In the genomic region with DNA sequence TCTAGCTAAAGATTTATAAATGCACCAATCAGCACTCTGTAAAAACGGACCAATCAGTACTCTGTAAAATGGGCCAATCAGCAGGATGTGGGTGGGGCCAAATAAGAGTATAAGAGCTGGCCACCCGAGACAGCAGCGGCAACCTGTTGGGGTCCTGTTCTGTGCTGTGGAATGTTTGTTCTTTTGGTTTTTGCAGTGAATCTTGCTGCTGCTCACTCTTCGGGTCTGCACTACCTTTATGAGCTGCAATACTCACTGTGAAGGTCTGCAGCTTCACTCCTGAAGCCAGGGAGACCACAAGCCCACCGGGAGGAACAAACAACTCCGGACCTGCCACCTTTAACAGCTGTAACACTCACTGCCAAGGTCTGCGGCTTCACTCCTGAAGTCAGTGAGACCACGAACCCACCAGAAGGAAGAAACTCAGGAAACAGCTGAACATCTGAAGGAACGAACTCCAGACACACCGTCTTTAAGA, we compare ENCODE assay signal across 8 cellular contexts. TPM values are rescaled to one million over a fixed set of nuclear protein-coding genes. Genes with fewer than 3 reads are reported as not detected.
A peak's percentile ranks its signal among the peaks of the same experiment; 100 is the strongest.
DNase-seq lines count a peak whose midpoint lies in the region; ATAC-seq and TF ChIP-seq lines count a peak whose summit lies in the region.
"Not testable (repeated sequence)": the region's sequence is repeated elsewhere in the genome, so short reads cannot be mapped to it uniquely, and the experiment has no call there.

No MANE protein-coding gene starts in this region.

- not testable (repeated sequence) for H3F3A ChIP-seq in Loucy (ENCODE audit: low read depth)

- peak overlapping the region; percentile 79 to 94 (median 87) for H3K4me3 Mint-ChIP-seq in CD4-positive, alpha-beta memory T cell
- peak overlapping the region; percentile 82 for H3K4me3 Mint-ChIP-seq in activated naive CD8-positive, alpha-beta T cell treated with anti-CD3 and anti-CD28 coated beads, Interleukin-2, amount 10 ng/mL, durations not matched to agents 7 days and 5 days
- H3K4me3 Mint-ChIP-seq in stimulated activated naive CD8-positive, alpha-beta T cell treated with anti-CD3 and anti-CD28 coated beads, Interleukin-15, amount 100 ng/mL, for 72 hours = peak overlapping the region; percentile 79 to 82

- H3K4me3 ChIP-seq in CD4-positive, alpha-beta memory T cell (ENCODE audit: low read length in 2 of 2) = peak overlapping the region in 1 of 2 donors; percentile 49
- H3K4me3 ChIP-seq in Loucy (ENCODE audit: low read length, poor library complexity, severe bottlenecking) = peak overlapping the region; percentile 65
- H3K4me3 ChIP-seq in right cardiac atrium (ENCODE audit: low read length) = not testable (repeated sequence)

- peak overlapping the region; percentile 51 for H3K9ac ChIP-seq in Loucy (ENCODE audit: low read depth, low read length, poor library complexity, severe bottlenecking)

- not testable (repeated sequence) for H3K36me3 Mint-ChIP-seq in CD4-positive, alpha-beta memory T cell; activated naive CD8-positive, alpha-beta T cell treated with anti-CD3 and anti-CD28 coated beads, Interleukin-2, amount 10 ng/mL, durations not matched to agents 7 days and 5 days

- intact Hi-C loops in CD4-positive, alpha-beta memory T cell (cut with micrococcal nuclease); right cardiac atrium (cut with DNase I): not testable (repeated sequence)

- not testable (repeated sequence) for H3K9me3 ChIP-seq in CD4-positive, alpha-beta memory T cell (ENCODE audit: control insufficient read depth in 1 of 2, low read length in 2 of 2); Loucy (ENCODE audit: insufficient read depth, low read depth, low read length); right cardiac atrium (ENCODE audit: control insufficient read depth, low read length)

- not testable (repeated sequence) for H3K27ac ChIP-seq in CD4-positive, alpha-beta memory T cell (ENCODE audit: low read depth, low read length)
- peak overlapping the region; percentile 5 for H3K27ac ChIP-seq in right cardiac atrium (ENCODE audit: low read length)

- peaks cover 5 to 19% of the 10 kb centered on the region in 2 donors for H3K27me3 Mint-ChIP-seq in CD4-positive, alpha-beta memory T cell
- peaks cover 53% of the 10 kb centered on the region for H3K27me3 Mint-ChIP-seq in activated naive CD8-positive, alpha-beta T cell treated with anti-CD3 and anti-CD28 coated beads, Interleukin-2, amount 10 ng/mL, durations not matched to agents 7 days and 5 days
- H3K27me3 Mint-ChIP-seq in stimulated activated naive CD8-positive, alpha-beta T cell treated with anti-CD3 and anti-CD28 coated beads, Interleukin-15, amount 100 ng/mL, for 72 hours = peaks cover 44% of the 10 kb centered on the region

- not testable (repeated sequence) for H3K9me3 Mint-ChIP-seq in CD4-positive, alpha-beta memory T cell; activated naive CD8-positive, alpha-beta T cell treated with anti-CD3 and anti-CD28 coated beads, Interleukin-2, amount 10 ng/mL, durations not matched to agents 7 days and 5 days; stimulated activated naive CD8-positive, alpha-beta T cell treated with anti-CD3 and anti-CD28 coated beads, Interleukin-15, amount 100 ng/mL, for 72 hours

- peaks cover 20 to 41% (median 31%) of the 10 kb centered on the region in 4 donors for H3K4me1 Mint-ChIP-seq in CD4-positive, alpha-beta memory T cell
- H3K4me1 Mint-ChIP-seq in activated naive CD8-positive, alpha-beta T cell treated with anti-CD3 and anti-CD28 coated beads, Interleukin-2, amount 10 ng/mL, durations not matched to agents 7 days and 5 days = peaks cover 36% of the 10 kb centered on the region
- peaks cover 57% of the 10 kb centered on the region for H3K4me1 Mint-ChIP-seq in stimulated activated naive CD8-positive, alpha-beta T cell treated with anti-CD3 and anti-CD28 coated beads, Interleukin-15, amount 100 ng/mL, for 72 hours

- H4K20me1 ChIP-seq in Loucy (ENCODE audit: insufficient read depth, low read length, poor library complexity, severe bottlenecking) = not testable (repeated sequence)

- WGBS in right cardiac atrium = 80% methylated on average over 10 of the region's 10 CpGs

- CTCF ChIA-PET in CD4-positive, alpha-beta memory T cell (lab: Charles Lee; ENCODE audit: partially characterized antibody) = interaction anchor here (0.7 to 1.8 kb wide), 10 partner anchors 8 to 94 kb away, joined by 3 to 6 read pairs (median 3); no protein-coding TSS in a partner anchor

- POLR2A ChIA-PET in CD4-positive, alpha-beta memory T cell (lab: Charles Lee; ENCODE audit: partially characterized antibody) = interaction anchor here (0.9 to 3.7 kb wide), 3 partner anchors 32 to 57 kb away, joined by 3 to 17 read pairs (median 3); partner anchors contain the start of gene GOLGA5
- POLR2A ChIA-PET in activated naive CD8-positive, alpha-beta T cell treated with anti-CD3 and anti-CD28 coated beads, Interleukin-2, amount 10 ng/mL, durations not matched to agents 7 days and 5 days (lab: Charles Lee) = interaction anchor here (0.8 to 1.5 kb wide), 2 partner anchors 18 to 99 kb away, joined by 3 to 8 read pairs; no protein-coding TSS in a partner anchor

- H3K4me2 ChIP-seq in Loucy (ENCODE audit: low read depth, low read length, poor library complexity, severe bottlenecking) = peak overlapping the region; percentile 61

- peak overlapping the region in 6 of 7 donors; percentile 25 to 88 (median 56) for H3K27ac Mint-ChIP-seq in CD4-positive, alpha-beta memory T cell
- not testable (repeated sequence) for H3K27ac Mint-ChIP-seq in activated naive CD8-positive, alpha-beta T cell treated with anti-CD3 and anti-CD28 coated beads, Interleukin-2, amount 10 ng/mL, durations not matched to agents 7 days and 5 days
- peak overlapping the region in 1 of 2 donors; percentile 81 for H3K27ac Mint-ChIP-seq in stimulated activated naive CD8-positive, alpha-beta T cell treated with anti-CD3 and anti-CD28 coated beads, Interleukin-15, amount 100 ng/mL, for 72 hours

- H3K9me2 ChIP-seq in Loucy (replicated peaks; ENCODE audit: low read depth, low read length) = not testable (repeated sequence)

- DNase-seq in CD4-positive, alpha-beta memory T cell = peak; percentile 42 to 58 (median 53)
- DNase-seq in activated CD4-positive, alpha-beta T cell treated with anti-CD3 and anti-CD28 coated beads for 48 hours = peak; percentile 54
- peak; percentile 53 for DNase-seq in activated T-cell treated with anti-CD3 and anti-CD28 coated beads, Interleukin-2, amount 50 U/mL, for 1 hour
- DNase-seq in activated naive CD8-positive, alpha-beta T cell treated with anti-CD3 and anti-CD28 coated beads, Interleukin-2, amount 10 ng/mL, durations not matched to agents 7 days and 5 days = peak; percentile 40
- DNase-seq in right cardiac atrium = not testable (repeated sequence)
- peak; percentile 32 for DNase-seq in stimulated activated CD4-positive, alpha-beta T cell treated with anti-CD3 and anti-CD28 coated beads, Interleukin-15, amount 100 ng/mL, for 24 hours
- peak in 1 of 2 donors; percentile 39 for DNase-seq in stimulated activated naive CD8-positive, alpha-beta T cell treated with anti-CD3 and anti-CD28 coated beads, Interleukin-15, amount 100 ng/mL, for 72 hours

- not testable (repeated sequence) for H3K27me3 ChIP-seq in CD4-positive, alpha-beta memory T cell (ENCODE audit: insufficient read depth, low read length); Loucy (ENCODE audit: insufficient read depth, low read length, poor library complexity, severe bottlenecking); right cardiac atrium (ENCODE audit: control insufficient read depth, insufficient read depth)

- not testable (repeated sequence) for H3K79me2 ChIP-seq in Loucy (ENCODE audit: insufficient read depth, low read length)

- peaks cover 21% of the 10 kb centered on the region for H3K4me1 ChIP-seq in CD4-positive, alpha-beta memory T cell (ENCODE audit: insufficient read depth, low read length)
- H3K4me1 ChIP-seq in Loucy (ENCODE audit: insufficient read depth, low read length, poor library complexity, severe bottlenecking) = peaks cover 48% of the 10 kb centered on the region
- not testable (repeated sequence) for H3K4me1 ChIP-seq in right cardiac atrium (ENCODE audit: control insufficient read depth, insufficient read depth, low read length)

- not testable (repeated sequence) for H3K36me3 ChIP-seq in CD4-positive, alpha-beta memory T cell (ENCODE audit: insufficient read depth, low read length); Loucy (ENCODE audit: insufficient read depth, low read length)

- peak overlapping the region; percentile 61; the same call in 1 of the 2 replicates for H2AFZ ChIP-seq in Loucy (ENCODE audit: low read length)

- ATAC-seq in activated naive CD8-positive, alpha-beta T cell treated with anti-CD3 and anti-CD28 coated beads, Interleukin-2, amount 10 ng/mL, durations not matched to agents 7 days and 5 days (ENCODE audit: low read depth); right cardiac atrium; stimulated activated naive CD8-positive, alpha-beta T cell treated with anti-CD3 and anti-CD28 coated beads, Interleukin-15, amount 100 ng/mL, for 72 hours: not testable (repeated sequence)

- TF ChIP-seq CTCF in Loucy (conservative IDR thresholded peaks at IDR 0.05; ENCODE audit: low read length) = not testable (repeated sequence)

RNA-seq across cellular contexts. Expression of gene LGMN, which starts 1.9 kb away (rescaled TPM):
- 10 to 100 TPM; 14.0 TPM for total RNA-seq in CD4-positive, alpha-beta memory T cell
- polyA plus RNA-seq in CD4-positive, alpha-beta memory T cell = 10 to 100 TPM in 1 of 2 donors, 1 to 10 TPM in 1; 9.6 to 10.6 TPM
- total RNA-seq in activated naive CD8-positive, alpha-beta T cell treated with anti-CD3 and anti-CD28 coated beads, Interleukin-2, amount 10 ng/mL, durations not matched to agents 7 days and 5 days = 10 to 100 TPM; 13.4 to 16.7 TPM
- 10 to 100 TPM; 71.9 to 92.5 (median 89.2) TPM for total RNA-seq in right cardiac atrium
- polyA plus RNA-seq in right cardiac atrium = 56.2 TPM

RNA-seq across cellular contexts. Expression of gene GOLGA5, which starts 43.8 kb away (rescaled TPM):
- total RNA-seq in CD4-positive, alpha-beta memory T cell = 10 to 100 TPM; 27.4 to 29.8 TPM
- 10 to 100 TPM; 18.0 to 26.8 TPM for polyA plus RNA-seq in CD4-positive, alpha-beta memory T cell
- total RNA-seq in activated naive CD8-positive, alpha-beta T cell treated with anti-CD3 and anti-CD28 coated beads, Interleukin-2, amount 10 ng/mL, durations not matched to agents 7 days and 5 days = 10 to 100 TPM; 20.8 to 22.1 TPM
- total RNA-seq in right cardiac atrium = 10 to 100 TPM; 21.0 to 26.7 (median 24.8) TPM
- 22.9 TPM for polyA plus RNA-seq in right cardiac atrium

Comparison
In these comparisons a context has a peak if more than half of its experiments do, and no peak if none do; other contexts are left out.
1. RNA of gene LGMN, which starts 1.9 kb away (total RNA-seq): 71.9 to 92.5 TPM in right cardiac atrium; 13.4 to 16.7 TPM in activated naive CD8-positive, alpha-beta T cell treated with anti-CD3 and anti-CD28 coated beads, Interleukin-2, amount 10 ng/mL, durations not matched to agents 7 days and 5 days and 14.0 TPM in CD4-positive, alpha-beta memory T cell; every median in the first group is over 4 times any median in the second.
2. Peak in every context shown above with its lines, with median percentiles within 50 percentile points of each other: H3K4me3 Mint-ChIP-seq.